8 cellular contexts compared by ENCODE assay signal in genomic region chr5:179559280-179560252, GRCh38. TPM values are rescaled to one million over a fixed set of nuclear protein-coding genes. Genes with fewer than 3 reads are reported as not detected.
DNase-seq lines count a peak whose midpoint lies in the region; ATAC-seq, FAIRE-seq and TF ChIP-seq lines count a peak whose summit lies in the region.

No MANE protein-coding gene starts in this region.

- H3K9ac ChIP-seq in colonic mucosa (ENCODE audit: low read depth in 2 of 2, low read length in 2 of 2): peak overlapping the region; percentile 47 to 82

- no peaks in the 10 kb centered on the region for H3K36me3 ChIP-seq in colonic mucosa

- peak overlapping the region; percentile 58 for H3K4me3 ChIP-seq in colonic mucosa

- peak overlapping the region; percentile 86 for H3K27ac ChIP-seq in colonic mucosa

- intact Hi-C loops in colonic mucosa (cut with DNase I): no loop called here

- peak; percentile 99 for ATAC-seq in HG02798 (IDR thresholded peaks at IDR 0.05; ENCODE audit: poor library complexity, unreplicated experiment)

- no peaks in the 10 kb centered on the region for H3K9me3 ChIP-seq in colonic mucosa

- H3K4me1 ChIP-seq in colonic mucosa: no peaks in the 10 kb centered on the region

- no peak for TF ChIP-seq CTCF in colonic mucosa (IDR thresholded peaks at IDR 0.05)

- peak; percentile 64 for FAIRE-seq in GM12891 (lab: Jason Lieb, UNC)

- peak; percentile 75 for DNase-seq in GM12891 (ENCODE audit: insufficient read length, low spot score)
- DNase-seq in NCI-H2081 treated with DMSO at 0.1 percent for 48 hours (lab: John Stamatoyannopoulos, UW): peak; percentile 90
- DNase-seq in activated CD4-positive, alpha-beta T cell treated with anti-CD3 and anti-CD28 coated beads for 48 hours: peak; percentile 95
- peak; percentile 99 for DNase-seq in colonic mucosa
- peak; percentile 99 for DNase-seq in kidney tubule cell (ENCODE audit: low spot score)
- peak; percentile 79 to 90 for DNase-seq in stimulated activated CD4-positive, alpha-beta T cell treated with anti-CD3 and anti-CD28 coated beads, Interleukin-15, amount 100 ng/mL, for 48 hours (ENCODE audit: low read depth in 2 of 2)
- DNase-seq in NOMO-1 (lab: John Stamatoyannopoulos, UW; ENCODE audit: unreplicated experiment in 2 of 2): no peak

- TF ChIP-seq POLR2A in GM12891 (IDR thresholded peaks at IDR 0.05; ENCODE audit: low read depth, low read length): peak; percentile 88

- no peaks in the 10 kb centered on the region for H3K27me3 ChIP-seq in colonic mucosa

TF ChIP-seq in GM12891, 5 proteins besides CTCF, POLR2A, EP300 and RAD21:
- no peak; the same call in 1 of the 2 replicates for TF ChIP-seq POU2F2 (IDR thresholded peaks at IDR 0.05; ENCODE audit: low read depth, low read length)
- TF ChIP-seq SPI1 (IDR thresholded peaks at IDR 0.05; ENCODE audit: low read depth, low read length): no peak
- TF ChIP-seq POLR2AphosphoS5 (IDR thresholded peaks at IDR 0.05; ENCODE audit: low read depth, low read length): peak; percentile 83
- TF ChIP-seq TAF1 (IDR thresholded peaks at IDR 0.05; ENCODE audit: low read depth, low read length): peak; percentile 62; the same call in 1 of the 2 replicates

RNA-seq across cellular contexts. Expression of gene RUFY1, which starts 9.2 kb away (rescaled TPM):
- polyA plus RNA-seq in GM12891 (2012; ENCODE audit: low read depth, missing spikeins): 16.9 TPM
- total RNA-seq in colonic mucosa: 10 to 100 TPM; 37.1 to 44.0 TPM

Comparison
In these comparisons a context has a peak if more than half of its experiments do, and no peak if none do; other contexts are left out.
1. DNase-seq: peak in GM12891 (single experiment), NCI-H2081 treated with DMSO at 0.1 percent for 48 hours (single experiment), activated CD4-positive, alpha-beta T cell treated with anti-CD3 and anti-CD28 coated beads for 48 hours (single experiment), colonic mucosa (single experiment), kidney tubule cell (single experiment) and stimulated activated CD4-positive, alpha-beta T cell treated with anti-CD3 and anti-CD28 coated beads, Interleukin-15, amount 100 ng/mL, for 48 hours (2 of 2); none in NOMO-1 (0 of 2).